21 cellular contexts compared by ENCODE assay signal in genomic region chr3:56413911-56414310, GRCh38. TPM values are rescaled to one million over a fixed set of nuclear protein-coding genes. Genes with fewer than 3 reads are reported as not detected.
DNase-seq lines count a peak whose midpoint lies in the region; ATAC-seq and TF ChIP-seq lines count a peak whose summit lies in the region.
"Had no signal": no experiment of that assay in that cellular context is flagged by ENCODE, and none has a peak within 500 bp of the region (broad histone marks: within the 10 kb centered on the region; RNA-seq: fewer than 3 reads in every experiment).

No MANE protein-coding gene starts in this region.

- ATAC-seq in HG02885 (IDR thresholded peaks at IDR 0.05; ENCODE audit: poor library complexity, unreplicated experiment) (no peak), left colon (no peak)
- ATAC-seq: CD8-positive, alpha-beta T cell had no signal

- peak overlapping the region; percentile 42 for H3K27ac Mint-ChIP-seq in endodermal cell
- no peak overlapping the region for H3K27ac Mint-ChIP-seq in activated T-cell treated with anti-CD3 and anti-CD28 coated beads, Interleukin-2, amount 50 U/mL, for 24 hours
- no peak overlapping the region for H3K27ac Mint-ChIP-seq in activated T-helper 1 cell treated with anti-CD3 and anti-CD28 coated beads, Interleukin-12 subunit alpha, Interleukin-12 subunit beta, Interleukin-2, Interleukin-4 antibody, amounts not matched to agents 30 ng/mL and 10 ng/mL and 1 ng/mL, durations not matched to agents 14 hours and 24 hours and 36 hours
- H3K27ac Mint-ChIP-seq: CD8-positive, alpha-beta T cell had no signal

- H3K9ac ChIP-seq in endodermal cell (ENCODE audit: extremely low read depth, low read length, poor library complexity, severe bottlenecking): no peak overlapping the region
- H3K9ac ChIP-seq: BLaER1 treated with 17β-estradiol and CSF1 and Interleukin-3, amounts not matched to agents 10 nM and 100 nM had no signal

- H3K4me3 ChIP-seq in H7 (ENCODE audit: insufficient read depth, low read depth, low read length) (no peak overlapping the region), endodermal cell (ENCODE audit: low read length) (no peak overlapping the region)
- H3K4me3 ChIP-seq: BLaER1 treated with 17β-estradiol and CSF1 and Interleukin-3, amounts not matched to agents 10 nM and 100 nM; HAP-1; MG63; PC-9; SJCRH30 had no signal

- H3K36me3 Mint-ChIP-seq in endodermal cell (ENCODE audit: low read depth): peaks cover 4% of the 10 kb centered on the region
- no peaks in the 10 kb centered on the region for H3K36me3 Mint-ChIP-seq in activated T-cell treated with anti-CD3 and anti-CD28 coated beads, Interleukin-2, amount 50 U/mL, for 24 hours (ENCODE audit: low read depth)
- H3K36me3 Mint-ChIP-seq in activated T-helper 1 cell treated with anti-CD3 and anti-CD28 coated beads, Interleukin-12 subunit alpha, Interleukin-12 subunit beta, Interleukin-2, Interleukin-4 antibody, amounts not matched to agents 30 ng/mL and 10 ng/mL and 1 ng/mL, durations not matched to agents 14 hours and 24 hours and 36 hours (ENCODE audit: low read depth): no peaks in the 10 kb centered on the region
- H3K36me3 Mint-ChIP-seq: CD8-positive, alpha-beta T cell had no signal

- H3K4me1 Mint-ChIP-seq in endodermal cell: peaks cover 6% of the 10 kb centered on the region
- H3K4me1 Mint-ChIP-seq in activated T-cell treated with anti-CD3 and anti-CD28 coated beads, Interleukin-2, amount 50 U/mL, for 24 hours (ENCODE audit: low read depth): no peaks in the 10 kb centered on the region
- no peaks in the 10 kb centered on the region for H3K4me1 Mint-ChIP-seq in activated T-helper 1 cell treated with anti-CD3 and anti-CD28 coated beads, Interleukin-12 subunit alpha, Interleukin-12 subunit beta, Interleukin-2, Interleukin-4 antibody, amounts not matched to agents 30 ng/mL and 10 ng/mL and 1 ng/mL, durations not matched to agents 14 hours and 24 hours and 36 hours (ENCODE audit: low read depth)

- H3K9me3 ChIP-seq in endodermal cell (ENCODE audit: control insufficient read depth, low read length): peaks cover 5% of the 10 kb centered on the region
- H3K9me3 ChIP-seq: BLaER1 treated with 17β-estradiol and CSF1 and Interleukin-3, amounts not matched to agents 10 nM and 100 nM; HAP-1; MG63; SJCRH30 had no signal

- DNase-seq in DMS53 (lab: John Stamatoyannopoulos, UW) (peak; percentile 26), H7 (peak; percentile 20), endodermal cell (no peak), left kidney (ENCODE audit: low read depth, low spot score) (peak; percentile 47), left colon (no peak)
- DNase-seq in activated T-cell treated with anti-CD3 and anti-CD28 coated beads, Interleukin-2, amount 50 U/mL, for 24 hours: no peak
- DNase-seq in activated T-helper 1 cell treated with anti-CD3 and anti-CD28 coated beads, Interleukin-12 subunit alpha, Interleukin-12 subunit beta, Interleukin-2, Interleukin-4 antibody, amounts not matched to agents 30 ng/mL and 10 ng/mL and 1 ng/mL, durations not matched to agents 14 hours and 24 hours and 36 hours (ENCODE audit: low spot score): no peak
- DNase-seq: CD8-positive, alpha-beta T cell; DMS79 treated with DMSO at 0.1 percent for 48 hours; IMR-90; Karpas-422; MG63; NCI-H1048; NCI-H1436; NCI-H2029 treated with DMSO at 0.1 percent for 48 hours; PC-9; SJCRH30 had no signal

- H3K27me3 Mint-ChIP-seq in endodermal cell (ENCODE audit: insufficient read depth): no peaks in the 10 kb centered on the region
- peaks cover 8% of the 10 kb centered on the region for H3K27me3 Mint-ChIP-seq in activated T-cell treated with anti-CD3 and anti-CD28 coated beads, Interleukin-2, amount 50 U/mL, for 24 hours
- no peaks in the 10 kb centered on the region for H3K27me3 Mint-ChIP-seq in activated T-helper 1 cell treated with anti-CD3 and anti-CD28 coated beads, Interleukin-12 subunit alpha, Interleukin-12 subunit beta, Interleukin-2, Interleukin-4 antibody, amounts not matched to agents 30 ng/mL and 10 ng/mL and 1 ng/mL, durations not matched to agents 14 hours and 24 hours and 36 hours (ENCODE audit: insufficient read depth)

- H3K27ac ChIP-seq in endodermal cell (ENCODE audit: low read depth, low read length): no peak overlapping the region
- H3K27ac ChIP-seq: BLaER1 treated with 17β-estradiol and CSF1 and Interleukin-3, amounts not matched to agents 10 nM and 100 nM; PC-9; RWPE1; SJCRH30 had no signal

- no peak overlapping the region for H3K4me3 Mint-ChIP-seq in endodermal cell
- no peak overlapping the region for H3K4me3 Mint-ChIP-seq in activated T-cell treated with anti-CD3 and anti-CD28 coated beads, Interleukin-2, amount 50 U/mL, for 24 hours
- H3K4me3 Mint-ChIP-seq in activated T-helper 1 cell treated with anti-CD3 and anti-CD28 coated beads, Interleukin-12 subunit alpha, Interleukin-12 subunit beta, Interleukin-2, Interleukin-4 antibody, amounts not matched to agents 30 ng/mL and 10 ng/mL and 1 ng/mL, durations not matched to agents 14 hours and 24 hours and 36 hours: no peak overlapping the region
- H3K4me3 Mint-ChIP-seq: CD8-positive, alpha-beta T cell had no signal

- intact Hi-C loops in left colon (cut with DNase I, micrococcal nuclease): no loop called here
- intact Hi-C loops in activated T-helper 1 cell treated with anti-CD3 and anti-CD28 coated beads, Interleukin-12 subunit alpha, Interleukin-12 subunit beta, Interleukin-2, Interleukin-4 antibody, amounts not matched to agents 30 ng/mL and 10 ng/mL and 1 ng/mL, durations not matched to agents 14 hours and 24 hours and 36 hours (cut with micrococcal nuclease): no loop called here

- 68 to 77% methylated on average over 2 of the region's 2 CpGs for WGBS in endodermal cell (ENCODE audit: insufficient coverage in 1 of 2, insufficient read length in 1 of 2), 2 experiments

- H3K27me3 ChIP-seq in H7 (ENCODE audit: control insufficient read depth, insufficient read depth, low read length): no peaks in the 10 kb centered on the region
- no peaks in the 10 kb centered on the region for H3K27me3 ChIP-seq in endodermal cell (ENCODE audit: control insufficient read depth, insufficient read depth, low read length, poor library complexity, severe bottlenecking)
- H3K27me3 ChIP-seq: BLaER1 treated with 17β-estradiol and CSF1 and Interleukin-3, amounts not matched to agents 10 nM and 100 nM; MG63; SJCRH30 had no signal

- no peaks in the 10 kb centered on the region for H3K4me1 ChIP-seq in endodermal cell (ENCODE audit: control insufficient read depth, insufficient read depth, low read length)
- H3K4me1 ChIP-seq: BLaER1 treated with 17β-estradiol and CSF1 and Interleukin-3, amounts not matched to agents 10 nM and 100 nM; HAP-1; SJCRH30 had no signal

- peaks cover 2% of the 10 kb centered on the region for H3K9me3 Mint-ChIP-seq in endodermal cell
- H3K9me3 Mint-ChIP-seq in activated T-cell treated with anti-CD3 and anti-CD28 coated beads, Interleukin-2, amount 50 U/mL, for 24 hours: no peaks in the 10 kb centered on the region
- no peaks in the 10 kb centered on the region for H3K9me3 Mint-ChIP-seq in activated T-helper 1 cell treated with anti-CD3 and anti-CD28 coated beads, Interleukin-12 subunit alpha, Interleukin-12 subunit beta, Interleukin-2, Interleukin-4 antibody, amounts not matched to agents 30 ng/mL and 10 ng/mL and 1 ng/mL, durations not matched to agents 14 hours and 24 hours and 36 hours
- H3K9me3 Mint-ChIP-seq: CD8-positive, alpha-beta T cell had no signal

- no peak for TF ChIP-seq CTCF in endodermal cell (conservative IDR thresholded peaks at IDR 0.05)

- no peaks in the 10 kb centered on the region for H3K36me3 ChIP-seq in H7 (replicated peaks; ENCODE audit: control insufficient read depth, insufficient read depth, low read length)
- no peaks in the 10 kb centered on the region for H3K36me3 ChIP-seq in endodermal cell (ENCODE audit: control insufficient read depth, insufficient read depth, low read length)
- H3K36me3 ChIP-seq: BLaER1 treated with 17β-estradiol and CSF1 and Interleukin-3, amounts not matched to agents 10 nM and 100 nM; HAP-1; MG63; SJCRH30 had no signal

RNA-seq across cellular contexts. Expression of gene ERC2, which starts 54.4 kb away (rescaled TPM):
- total RNA-seq in H7 (2014; rRNA removed; shearing (Covaris generic)): 2.4 and 7.9 TPM in 2 replicates
- total RNA-seq in endodermal cell (10 to 100 TPM; 16.1 to 22.8 TPM), left colon (under 1 TPM in 1 of 2 donors, not detected in 1; 0.14 TPM)
- polyA plus RNA-seq in endodermal cell (2013, experiment 1 of 2): 8.2 TPM
- 9.3 TPM for polyA plus RNA-seq in endodermal cell (2013, experiment 2 of 2)
- 0.54 TPM in 1 of 2 replicates, not detected in the other for total RNA-seq in activated T-helper 1 cell treated with anti-CD3 and anti-CD28 coated beads, Interleukin-12 subunit alpha, Interleukin-12 subunit beta, Interleukin-2, Interleukin-4 antibody, amounts not matched to agents 30 ng/mL and 10 ng/mL and 1 ng/mL, durations not matched to agents 14 hours and 24 hours and 36 hours
- total RNA-seq: CD8-positive, alpha-beta T cell had no signal

Comparison
In these comparisons a context has a peak if more than half of its experiments do, and no peak if none do; other contexts are left out.
1. DNase-seq: peak in DMS53 (single experiment), H7 (single experiment) and left kidney (single experiment); none in endodermal cell (single experiment), left colon (0 of 2), activated T-cell treated with anti-CD3 and anti-CD28 coated beads, Interleukin-2, amount 50 U/mL, for 24 hours (single experiment) and activated T-helper 1 cell treated with anti-CD3 and anti-CD28 coated beads, Interleukin-12 subunit alpha, Interleukin-12 subunit beta, Interleukin-2, Interleukin-4 antibody, amounts not matched to agents 30 ng/mL and 10 ng/mL and 1 ng/mL, durations not matched to agents 14 hours and 24 hours and 36 hours (single experiment).